Comparison of ENCODE assay signal across 1 cellular context in genomic region chr10:124619802-124620490, GRCh38.
TF ChIP-seq lines count a peak whose summit lies in the region.

No MANE protein-coding gene starts in this region.

TF ChIP-seq in SK-N-SH treated with all-trans-retinoic acid at 6 μM for 48 hours, 23 proteins besides CTCF, POLR2A, EP300 and RAD21 (continued from another document):
- no peak for TF ChIP-seq POU6F1 (CRISPR knock-in tag; IDR thresholded peaks at IDR 0.05; ENCODE audit: borderline replicate concordance, low read depth)
